Comparison of ENCODE assay signal across 1 cellular context in the genomic region with DNA sequence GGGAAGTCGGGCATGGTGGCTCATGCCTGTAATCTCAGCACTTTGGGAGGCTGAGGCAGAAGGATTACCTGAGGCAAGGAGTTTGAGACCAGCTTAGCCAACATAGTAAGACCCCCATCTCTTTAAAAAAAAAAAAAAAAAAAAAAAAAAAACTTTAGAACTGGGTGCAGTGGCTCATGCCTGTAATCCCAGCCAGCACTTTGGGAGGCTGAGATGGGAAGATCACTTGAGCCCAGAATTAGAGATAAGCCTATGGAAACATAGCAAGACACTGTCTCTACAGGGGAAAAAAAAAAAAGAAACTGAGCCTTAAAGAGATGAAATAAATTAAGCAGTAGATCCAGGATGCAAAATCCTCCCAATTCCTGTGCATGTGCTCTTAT.
TF ChIP-seq lines count a peak whose summit lies in the region.

No MANE protein-coding gene starts in this region.

TF ChIP-seq in GM23338, 12 proteins besides CTCF, POLR2A, EP300 and RAD21:
- TF ChIP-seq ZNF114 (CRISPR knock-in tag; IDR thresholded peaks at IDR 0.05) (no peak), ETS1 (IDR thresholded peaks at IDR 0.05) (no peak), EZH2phosphoT487 (IDR thresholded peaks at IDR 0.05; ENCODE audit: unreplicated experiment) (no peak), NANOG (IDR thresholded peaks at IDR 0.05; ENCODE audit: borderline replicate concordance) (no peak), EZH2 (IDR thresholded peaks at IDR 0.05; ENCODE audit: low read depth, unreplicated experiment) (no peak), ZNF331 (CRISPR knock-in tag; IDR thresholded peaks at IDR 0.05; ENCODE audit: low read depth) (no peak), POLR2AphosphoS5 (IDR thresholded peaks at IDR 0.05; ENCODE audit: low read depth) (no peak), ZNF462 (CRISPR knock-in tag; IDR thresholded peaks at IDR 0.05) (no peak), STAT1 (IDR thresholded peaks at IDR 0.05; ENCODE audit: unreplicated experiment) (no peak), CREB1 (CRISPR knock-in tag; IDR thresholded peaks at IDR 0.05; ENCODE audit: low read depth) (no peak), JUNB (IDR thresholded peaks at IDR 0.05; ENCODE audit: unreplicated experiment) (no peak)
- TF ChIP-seq, protein P1, sequence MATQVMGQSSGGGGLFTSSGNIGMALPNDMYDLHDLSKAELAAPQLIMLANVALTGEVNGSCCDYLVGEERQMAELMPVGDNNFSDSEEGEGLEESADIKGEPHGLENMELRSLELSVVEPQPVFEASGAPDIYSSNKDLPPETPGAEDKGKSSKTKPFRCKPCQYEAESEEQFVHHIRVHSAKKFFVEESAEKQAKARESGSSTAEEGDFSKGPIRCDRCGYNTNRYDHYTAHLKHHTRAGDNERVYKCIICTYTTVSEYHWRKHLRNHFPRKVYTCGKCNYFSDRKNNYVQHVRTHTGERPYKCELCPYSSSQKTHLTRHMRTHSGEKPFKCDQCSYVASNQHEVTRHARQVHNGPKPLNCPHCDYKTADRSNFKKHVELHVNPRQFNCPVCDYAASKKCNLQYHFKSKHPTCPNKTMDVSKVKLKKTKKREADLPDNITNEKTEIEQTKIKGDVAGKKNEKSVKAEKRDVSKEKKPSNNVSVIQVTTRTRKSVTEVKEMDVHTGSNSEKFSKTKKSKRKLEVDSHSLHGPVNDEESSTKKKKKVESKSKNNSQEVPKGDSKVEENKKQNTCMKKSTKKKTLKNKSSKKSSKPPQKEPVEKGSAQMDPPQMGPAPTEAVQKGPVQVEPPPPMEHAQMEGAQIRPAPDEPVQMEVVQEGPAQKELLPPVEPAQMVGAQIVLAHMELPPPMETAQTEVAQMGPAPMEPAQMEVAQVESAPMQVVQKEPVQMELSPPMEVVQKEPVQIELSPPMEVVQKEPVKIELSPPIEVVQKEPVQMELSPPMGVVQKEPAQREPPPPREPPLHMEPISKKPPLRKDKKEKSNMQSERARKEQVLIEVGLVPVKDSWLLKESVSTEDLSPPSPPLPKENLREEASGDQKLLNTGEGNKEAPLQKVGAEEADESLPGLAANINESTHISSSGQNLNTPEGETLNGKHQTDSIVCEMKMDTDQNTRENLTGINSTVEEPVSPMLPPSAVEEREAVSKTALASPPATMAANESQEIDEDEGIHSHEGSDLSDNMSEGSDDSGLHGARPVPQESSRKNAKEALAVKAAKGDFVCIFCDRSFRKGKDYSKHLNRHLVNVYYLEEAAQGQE (IDR thresholded peaks at IDR 0.05; ENCODE audit: unreplicated experiment), result no peak
